Comparison of ENCODE assay signal across 1 cellular context in the genomic region with DNA sequence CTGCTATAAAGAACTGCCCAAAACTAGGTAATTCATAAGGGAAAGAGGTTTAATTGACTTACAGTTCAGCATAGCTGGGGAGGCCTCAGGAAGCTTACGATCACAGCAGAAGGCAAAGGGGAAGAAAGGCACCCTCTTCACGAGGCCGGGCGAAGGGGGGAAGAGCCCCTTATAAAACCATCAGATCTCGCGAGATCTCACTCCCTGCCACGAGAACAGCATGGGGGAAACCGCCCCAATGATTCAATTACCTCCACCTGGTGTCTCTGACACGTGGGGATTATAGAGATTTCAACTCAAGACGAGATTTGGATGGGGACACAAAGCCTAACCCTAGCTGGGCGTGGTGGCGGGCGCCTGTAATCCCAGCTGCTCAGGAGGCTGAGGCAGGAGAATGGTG.
A peak's percentile ranks its signal among the peaks of the same experiment; 100 is the strongest.
TF ChIP-seq lines count a peak whose summit lies in the region.

No MANE protein-coding gene starts in this region.

TF ChIP-seq in HepG2, 621 proteins besides CTCF, POLR2A, EP300 and RAD21:
- TF ChIP-seq, protein P1, sequence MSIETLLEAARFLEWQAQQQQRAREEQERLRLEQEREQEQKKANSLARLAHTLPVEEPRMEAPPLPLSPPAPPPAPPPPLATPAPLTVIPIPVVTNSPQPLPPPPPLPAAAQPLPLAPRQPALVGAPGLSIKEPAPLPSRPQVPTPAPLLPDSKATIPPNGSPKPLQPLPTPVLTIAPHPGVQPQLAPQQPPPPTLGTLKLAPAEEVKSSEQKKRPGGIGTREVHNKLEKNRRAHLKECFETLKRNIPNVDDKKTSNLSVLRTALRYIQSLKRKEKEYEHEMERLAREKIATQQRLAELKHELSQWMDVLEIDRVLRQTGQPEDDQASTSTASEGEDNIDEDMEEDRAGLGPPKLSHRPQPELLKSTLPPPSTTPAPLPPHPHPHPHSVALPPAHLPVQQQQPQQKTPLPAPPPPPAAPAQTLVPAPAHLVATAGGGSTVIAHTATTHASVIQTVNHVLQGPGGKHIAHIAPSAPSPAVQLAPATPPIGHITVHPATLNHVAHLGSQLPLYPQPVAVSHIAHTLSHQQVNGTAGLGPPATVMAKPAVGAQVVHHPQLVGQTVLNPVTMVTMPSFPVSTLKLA (IDR thresholded peaks at IDR 0.05), result 0 out of 2 replicates have a peak, but pooled peaks have one; percentile 24
- TF ChIP-seq PRMT3 (CRISPR knock-in tag; IDR thresholded peaks at IDR 0.05; ENCODE audit: borderline replicate concordance, low read depth), result no peak
- no peak for TF ChIP-seq ZNF468 (CRISPR knock-in tag; IDR thresholded peaks at IDR 0.05)
- TF ChIP-seq CHD2 (IDR thresholded peaks at IDR 0.05; ENCODE audit: low read depth, low read length), result peak; percentile 73
